In the genomic region with DNA sequence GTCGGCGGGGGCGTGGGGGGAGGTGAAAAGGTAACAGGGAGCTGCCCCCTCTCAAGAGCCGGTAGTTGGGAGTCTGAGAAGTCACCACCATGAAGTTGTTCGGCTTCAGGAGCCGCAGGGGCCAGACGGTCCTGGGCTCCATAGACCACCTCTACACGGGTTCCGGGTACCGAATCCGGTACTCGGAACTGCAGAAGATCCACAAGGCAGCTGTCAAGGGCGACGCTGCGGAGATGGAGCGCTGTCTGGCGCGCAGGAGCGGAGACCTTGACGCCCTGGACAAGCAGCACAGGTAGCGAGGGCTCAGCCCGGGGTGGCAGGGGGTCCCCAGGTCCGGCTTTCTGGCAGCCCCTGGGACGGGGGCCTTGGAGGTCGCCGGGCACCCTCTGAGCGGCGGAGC, we compare ENCODE assay signal across 8 cellular contexts. TPM values are rescaled to one million over a fixed set of nuclear protein-coding genes. Genes with fewer than 3 reads are reported as not detected.
DNase-seq lines count a peak whose midpoint lies in the region; ATAC-seq and TF ChIP-seq lines count a peak whose summit lies in the region.

No MANE protein-coding gene starts in this region.

- no peak for TF ChIP-seq CTCF in AG10803 (conservative IDR thresholded peaks at IDR 0.05; ENCODE audit: low read length)

- ATAC-seq in memory B cell (ENCODE audit: low read depth) (peak; percentile 28), HG02870 (IDR thresholded peaks at IDR 0.05; ENCODE audit: unreplicated experiment) (no peak)

- peaks cover 11% of the 10 kb centered on the region for H3K4me1 Mint-ChIP-seq in activated naive CD4-positive, alpha-beta T cell treated with anti-CD3 and anti-CD28 coated beads, Interleukin-2, amount 50 U/mL, for 24 hours
- H3K4me1 Mint-ChIP-seq in memory B cell: no peaks in the 10 kb centered on the region

- no peak overlapping the region for H3K27ac ChIP-seq in GM23248

- H4K20me1 ChIP-seq in GM23248 (ENCODE audit: insufficient read depth): no peaks in the 10 kb centered on the region

- no peaks in the 10 kb centered on the region for H3K27me3 Mint-ChIP-seq in activated naive CD4-positive, alpha-beta T cell treated with anti-CD3 and anti-CD28 coated beads, Interleukin-2, amount 50 U/mL, for 24 hours
- H3K27me3 Mint-ChIP-seq in memory B cell: no peaks in the 10 kb centered on the region

- in situ Hi-C loops in GM23248 (cut with MboI): no loop called here

- H2AFZ ChIP-seq in GM23248: peak overlapping the region; percentile 85

- no peaks in the 10 kb centered on the region for H3K4me1 ChIP-seq in GM23248 (ENCODE audit: insufficient read depth)

- peak overlapping the region; percentile 88 for H3K4me3 Mint-ChIP-seq in activated naive CD4-positive, alpha-beta T cell treated with anti-CD3 and anti-CD28 coated beads, Interleukin-2, amount 50 U/mL, for 24 hours
- peak overlapping the region; percentile 96 for H3K4me3 Mint-ChIP-seq in memory B cell

- no peaks in the 10 kb centered on the region for H3K9me2 ChIP-seq in GM23248 (ENCODE audit: insufficient read depth)

- H3K4me3 ChIP-seq in AG10803 (ENCODE audit: low read length) (peak overlapping the region; percentile 41), GM23248 (peak overlapping the region; percentile 81)

- H3K9ac ChIP-seq in GM23248: 0 out of 2 replicates have a peak overlapping the region, but pooled peaks have one; percentile 5

- 6 to 7% methylated on average over 15 to 16 of the region's 28 CpGs for WGBS in GM23248 (ENCODE audit: low coverage in 1 of 2, low lambda C conversion rate in 2 of 2, missing lambda C conversion rate in 2 of 2), 2 experiments

- H3K36me3 ChIP-seq in GM23248 (ENCODE audit: low read depth): no peaks in the 10 kb centered on the region

- DNase-seq in AG10803 (ENCODE audit: low read depth) (no peak), GM23248 (peak; percentile 2), memory B cell (ENCODE audit: low spot score in 2 of 2) (no peak), NCI-H2081 treated with DMSO at 0.1 percent for 48 hours (lab: John Stamatoyannopoulos, UW) (no peak), NCI-H345 treated with DMSO at 0.1 percent for 48 hours (lab: John Stamatoyannopoulos, UW; ENCODE audit: unreplicated experiment) (no peak), kidney tubule cell (ENCODE audit: low spot score) (no peak)

- H3K27me3 ChIP-seq in GM23248 (replicated peaks; ENCODE audit: insufficient read depth): no peaks in the 10 kb centered on the region

- H3K36me3 Mint-ChIP-seq in activated naive CD4-positive, alpha-beta T cell treated with anti-CD3 and anti-CD28 coated beads, Interleukin-2, amount 50 U/mL, for 24 hours: no peaks in the 10 kb centered on the region
- no peaks in the 10 kb centered on the region for H3K36me3 Mint-ChIP-seq in memory B cell

- H3K4me2 ChIP-seq in GM23248 (ENCODE audit: unreplicated experiment): peak overlapping the region; percentile 83

- no peaks in the 10 kb centered on the region for H3K79me2 ChIP-seq in GM23248 (ENCODE audit: insufficient read depth)

- no peaks in the 10 kb centered on the region for H3K9me3 ChIP-seq in GM23248 (ENCODE audit: low read depth)

- H3K9me3 Mint-ChIP-seq in activated naive CD4-positive, alpha-beta T cell treated with anti-CD3 and anti-CD28 coated beads, Interleukin-2, amount 50 U/mL, for 24 hours: no peaks in the 10 kb centered on the region
- no peaks in the 10 kb centered on the region for H3K9me3 Mint-ChIP-seq in memory B cell

- no peaks in the 10 kb centered on the region for H3F3A ChIP-seq in GM23248 (ENCODE audit: insufficient read depth)

- H3K27ac Mint-ChIP-seq in activated naive CD4-positive, alpha-beta T cell treated with anti-CD3 and anti-CD28 coated beads, Interleukin-2, amount 50 U/mL, for 24 hours: no peak overlapping the region
- peak overlapping the region; percentile 72 for H3K27ac Mint-ChIP-seq in memory B cell

RNA-seq across cellular contexts. Expression of a gene that starts 47.1 kb away (rescaled TPM):
- 1.1 and 2.0 TPM in 2 replicates for total RNA-seq in GM23248 (2014; rRNA removed; shearing (Covaris generic))
- 2.1 and 2.2 TPM in 2 replicates for polyA plus RNA-seq in GM23248 (2016; fragmentation: Nextera tagmentation; extraction: Ambion mirVana)
